1 cellular context compared by ENCODE assay signal in genomic region chr4:48490680-48491513, GRCh38.
TF ChIP-seq lines count a peak whose summit lies in the region.

No MANE protein-coding gene starts in this region.

TF ChIP-seq in WTC11, 78 proteins besides CTCF, POLR2A, EP300 and RAD21 (continued from another document):
- TF ChIP-seq AFF4 (CRISPR knock-in tag; IDR thresholded peaks at IDR 0.05; ENCODE audit: borderline replicate concordance) = no peak
- no peak for TF ChIP-seq RORB (CRISPR knock-in tag; IDR thresholded peaks at IDR 0.05)
- TF ChIP-seq IRF2 (CRISPR knock-in tag; IDR thresholded peaks at IDR 0.05; ENCODE audit: borderline replicate concordance, low read depth) = no peak
- peak; percentile 43; the same call in 1 of the 2 replicates for TF ChIP-seq ZNF317 (CRISPR knock-in tag; IDR thresholded peaks at IDR 0.05; ENCODE audit: borderline replicate concordance, low read depth)
- TF ChIP-seq E2F5 (CRISPR knock-in tag; IDR thresholded peaks at IDR 0.05) = 0 out of 2 replicates have a peak, but pooled peaks have one; percentile 20
- no peak for TF ChIP-seq SOX15 (CRISPR knock-in tag; IDR thresholded peaks at IDR 0.05)
- TF ChIP-seq USF1 (CRISPR knock-in tag; IDR thresholded peaks at IDR 0.05) = no peak
- no peak for TF ChIP-seq AR (CRISPR knock-in tag; IDR thresholded peaks at IDR 0.05)
- no peak for TF ChIP-seq ZNF671 (CRISPR knock-in tag; IDR thresholded peaks at IDR 0.05)
- no peak for TF ChIP-seq ZNF138 (CRISPR knock-in tag; conservative IDR thresholded peaks at IDR 0.05)
- no peak for TF ChIP-seq ZNF423 (CRISPR knock-in tag; IDR thresholded peaks at IDR 0.05)
- TF ChIP-seq ZMAT4 (CRISPR knock-in tag; IDR thresholded peaks at IDR 0.05) = no peak
- no peak for TF ChIP-seq ZNF121 (CRISPR knock-in tag; IDR thresholded peaks at IDR 0.05)
- TF ChIP-seq SMAD3 (CRISPR knock-in tag; IDR thresholded peaks at IDR 0.05; ENCODE audit: borderline replicate concordance) = no peak
